In the genomic region with DNA sequence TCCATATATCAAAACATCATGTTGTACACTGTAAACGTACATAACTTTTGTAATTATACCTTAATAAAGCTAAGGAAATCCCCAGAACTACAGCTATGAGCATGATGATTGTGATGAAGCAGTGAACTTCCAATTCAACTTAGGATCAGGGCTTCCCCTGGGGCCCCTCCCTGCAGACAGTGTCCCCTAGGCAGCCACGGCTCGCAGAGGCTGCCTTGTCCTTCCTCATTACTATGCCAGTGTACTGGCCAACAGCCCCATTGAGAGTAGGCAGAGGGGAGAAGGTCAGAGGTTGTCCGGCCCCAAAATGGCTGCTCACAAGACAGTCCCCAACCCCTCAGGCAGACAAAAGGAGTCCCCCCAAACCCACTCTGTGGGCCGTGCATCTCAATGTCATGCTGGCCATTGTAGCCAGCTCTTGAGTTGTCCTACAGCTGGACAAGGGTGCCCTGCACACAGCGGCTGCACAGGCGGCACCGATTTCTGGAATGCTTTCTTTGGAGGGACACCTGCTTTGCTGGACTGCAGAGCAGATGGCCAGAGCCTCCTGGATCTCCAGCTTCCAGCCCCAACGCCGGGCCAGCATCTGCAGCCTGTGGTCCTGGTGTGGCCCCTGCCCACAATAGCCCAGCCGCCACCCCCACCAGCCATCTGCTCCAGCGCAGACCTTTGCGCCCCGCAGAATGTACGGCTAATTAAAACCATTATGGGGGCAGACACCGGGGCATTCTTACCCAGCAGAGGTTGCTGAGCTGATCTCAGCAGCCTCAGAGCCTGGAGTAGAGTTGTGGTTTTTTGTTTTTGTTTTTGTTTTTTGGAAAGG, we compare ENCODE assay signal across 11 cellular contexts. TPM values are rescaled to one million over a fixed set of nuclear protein-coding genes. Genes with fewer than 3 reads are reported as not detected.
DNase-seq lines count a peak whose midpoint lies in the region; ATAC-seq and TF ChIP-seq lines count a peak whose summit lies in the region.
"Had no signal": no experiment of that assay in that cellular context is flagged by ENCODE, and none has a peak within 500 bp of the region (broad histone marks: within the 10 kb centered on the region; RNA-seq: fewer than 3 reads in every experiment).

No MANE protein-coding gene starts in this region.

- peaks cover 12% of the 10 kb centered on the region for H3K36me3 ChIP-seq in left ventricle myocardium inferior

- H3K4me1 Mint-ChIP-seq in activated T-cell treated with anti-CD3 and anti-CD28 coated beads, Interleukin-2, amount 50 U/mL, for 4 hours (ENCODE audit: low read depth): peaks cover 83% of the 10 kb centered on the region
- H3K4me1 Mint-ChIP-seq in activated CD4-positive, alpha-beta memory T cell treated with anti-CD3 and anti-CD28 coated beads for 36 hours (ENCODE audit: low read depth): peaks cover 53% of the 10 kb centered on the region

- no peaks in the 10 kb centered on the region for H3K9me3 Mint-ChIP-seq in activated T-cell treated with anti-CD3 and anti-CD28 coated beads, Interleukin-2, amount 50 U/mL, for 4 hours
- no peaks in the 10 kb centered on the region for H3K9me3 Mint-ChIP-seq in activated CD4-positive, alpha-beta memory T cell treated with anti-CD3 and anti-CD28 coated beads for 36 hours
- H3K9me3 Mint-ChIP-seq: WTC11 had no signal

- peak overlapping the region; percentile 17 for H3K4me3 ChIP-seq in left ventricle myocardium inferior

- H3K27ac Mint-ChIP-seq in activated CD4-positive, alpha-beta memory T cell treated with anti-CD3 and anti-CD28 coated beads for 36 hours: no peak overlapping the region

- H3K36me3 Mint-ChIP-seq in activated T-cell treated with anti-CD3 and anti-CD28 coated beads, Interleukin-2, amount 50 U/mL, for 4 hours (ENCODE audit: insufficient read depth): peaks cover 18% of the 10 kb centered on the region
- H3K36me3 Mint-ChIP-seq in activated CD4-positive, alpha-beta memory T cell treated with anti-CD3 and anti-CD28 coated beads for 36 hours: peaks cover 6% of the 10 kb centered on the region
- H3K36me3 Mint-ChIP-seq: WTC11 had no signal

- H3K27me3 ChIP-seq in left ventricle myocardium inferior (ENCODE audit: low read depth): no peaks in the 10 kb centered on the region

- peak; percentile 35 to 40 for ATAC-seq in activated T-cell treated with anti-CD3 and anti-CD28 coated beads, Interleukin-2, amount 50 U/mL, for 4 hours
- peak; percentile 43 for ATAC-seq in stimulated activated naive CD8-positive, alpha-beta T cell treated with anti-CD3 and anti-CD28 coated beads, Interleukin-15, Interleukin-2, amounts not matched to agents 100 U/mL and 50 U/mL, for 24 hours
- no peak for ATAC-seq in GM21529 (IDR thresholded peaks at IDR 0.05; ENCODE audit: unreplicated experiment)

- CTCF ChIA-PET in activated CD4-positive, alpha-beta memory T cell treated with anti-CD3 and anti-CD28 coated beads for 36 hours (lab: Charles Lee): interaction anchor here (0.6 to 5.5 kb wide), 7 partner anchors 8 to 242 kb away, joined by 3 to 41 read pairs (median 9); no protein-coding TSS in a partner anchor

- no peaks in the 10 kb centered on the region for H3K27me3 Mint-ChIP-seq in activated T-cell treated with anti-CD3 and anti-CD28 coated beads, Interleukin-2, amount 50 U/mL, for 4 hours (ENCODE audit: low read depth)
- H3K27me3 Mint-ChIP-seq in activated CD4-positive, alpha-beta memory T cell treated with anti-CD3 and anti-CD28 coated beads for 36 hours: no peaks in the 10 kb centered on the region

- H3K4me1 ChIP-seq in left ventricle myocardium inferior: peaks cover 63% of the 10 kb centered on the region

- peak overlapping the region; percentile 58 for H3K27ac ChIP-seq in left ventricle myocardium inferior (replicated peaks)

- H3K4me3 Mint-ChIP-seq in activated T-cell treated with anti-CD3 and anti-CD28 coated beads, Interleukin-2, amount 50 U/mL, for 4 hours: peak overlapping the region; percentile 50
- H3K4me3 Mint-ChIP-seq in activated CD4-positive, alpha-beta memory T cell treated with anti-CD3 and anti-CD28 coated beads for 36 hours: no peak overlapping the region
- H3K4me3 Mint-ChIP-seq: WTC11 had no signal

- TF ChIP-seq CTCF in left ventricle myocardium inferior (IDR thresholded peaks at IDR 0.05; ENCODE audit: borderline replicate concordance): no peak

- intact Hi-C loops in activated CD4-positive, alpha-beta memory T cell treated with anti-CD3 and anti-CD28 coated beads for 36 hours (cut with micrococcal nuclease): no loop called here
- intact Hi-C loops in left ventricle myocardium inferior (cut with micrococcal nuclease): no loop called here

- POLR2A ChIA-PET in activated CD4-positive, alpha-beta memory T cell treated with anti-CD3 and anti-CD28 coated beads for 36 hours (lab: Charles Lee): interaction anchor here (1.2 kb wide), 1 partner anchor 90 kb away, joined by 3 read pairs; no protein-coding TSS in a partner anchor

- H3K9me3 ChIP-seq in left ventricle myocardium inferior (replicated peaks): no peaks in the 10 kb centered on the region

- no peak for DNase-seq in activated T-cell treated with anti-CD3 and anti-CD28 coated beads, Interleukin-2, amount 50 U/mL, for 4 hours
- no peak for DNase-seq in activated T-cell treated with anti-CD3 and anti-CD28 coated beads, Interleukin-2, amount 50 U/mL, for 48 hours
- DNase-seq in activated CD4-positive, alpha-beta memory T cell treated with anti-CD3 and anti-CD28 coated beads for 36 hours: peak; percentile 36
- DNase-seq in left ventricle myocardium inferior (no peak), NOMO-1 (lab: John Stamatoyannopoulos, UW; ENCODE audit: unreplicated experiment in 2 of 2) (no peak), NCI-H1105 (lab: John Stamatoyannopoulos, UW) (no peak)
- DNase-seq in stimulated activated naive CD8-positive, alpha-beta T cell treated with anti-CD3 and anti-CD28 coated beads, Interleukin-15, Interleukin-2, amounts not matched to agents 100 U/mL and 50 U/mL, for 24 hours: peak; percentile 24
- DNase-seq: GF-D8, NCI-H2029 treated with DMSO at 0.1 percent for 48 hours had no signal

RNA-seq across cellular contexts. Expression of a gene that starts 46.1 kb away (rescaled TPM):
- 10 to 100 TPM; 43.9 to 50.2 (median 46.5) TPM for total RNA-seq in activated T-cell treated with anti-CD3 and anti-CD28 coated beads, Interleukin-2, amount 50 U/mL, for 4 hours
- total RNA-seq in activated CD4-positive, alpha-beta memory T cell treated with anti-CD3 and anti-CD28 coated beads for 36 hours: 10 to 100 TPM; 44.7 to 44.8 TPM
- total RNA-seq in left ventricle myocardium inferior: 27.4 TPM

Comparison
In these comparisons a context has a peak if more than half of its experiments do, and no peak if none do; other contexts are left out.
1. DNase-seq: peak in activated CD4-positive, alpha-beta memory T cell treated with anti-CD3 and anti-CD28 coated beads for 36 hours (single experiment) and stimulated activated naive CD8-positive, alpha-beta T cell treated with anti-CD3 and anti-CD28 coated beads, Interleukin-15, Interleukin-2, amounts not matched to agents 100 U/mL and 50 U/mL, for 24 hours (single experiment); none in activated T-cell treated with anti-CD3 and anti-CD28 coated beads, Interleukin-2, amount 50 U/mL, for 4 hours (single experiment), activated T-cell treated with anti-CD3 and anti-CD28 coated beads, Interleukin-2, amount 50 U/mL, for 48 hours (0 of 2), left ventricle myocardium inferior (single experiment), NOMO-1 (0 of 2) and NCI-H1105 (single experiment).